Comparison of ENCODE assay signal across 8 cellular contexts in genomic region chr6:15247750-15248450, GRCh38. TPM values are rescaled to one million over a fixed set of nuclear protein-coding genes. Genes with fewer than 3 reads are reported as not detected.
DNase-seq lines count a peak whose midpoint lies in the region; ATAC-seq and TF ChIP-seq lines count a peak whose summit lies in the region.

No MANE protein-coding gene starts in this region.

- H3K4me2 ChIP-seq in hepatocyte = peak overlapping the region; percentile 84

- no peaks in the 10 kb centered on the region for H3K36me3 ChIP-seq in hepatocyte (replicated peaks; ENCODE audit: insufficient read depth, low read depth)
- no peaks in the 10 kb centered on the region for H3K36me3 ChIP-seq in aorta (ENCODE audit: control insufficient read depth in 1 of 2, insufficient read depth in 2 of 2, low read length in 1 of 2)

- 1% methylated on average over 32 of the region's 73 CpGs for WGBS in hepatocyte (ENCODE audit: low lambda C conversion rate, missing lambda C conversion rate)
- 0 to 1% methylated on average over 37 to 73 of the region's 73 CpGs for WGBS in aorta, 2 donors

- peak overlapping the region; percentile 41 for H2AFZ ChIP-seq in hepatocyte

- no peaks in the 10 kb centered on the region for H3K9me2 ChIP-seq in hepatocyte (replicated peaks; ENCODE audit: insufficient read depth)

- H4K20me1 ChIP-seq in hepatocyte (ENCODE audit: insufficient read depth, poor library complexity, severe bottlenecking) = peaks cover 12% of the 10 kb centered on the region

- DNase-seq in activated T-cell treated with anti-CD3 and anti-CD28 coated beads for 1 hour (ENCODE audit: low read depth) (peak; percentile 44), SW 1271 (lab: John Stamatoyannopoulos, UW) (peak; percentile 24 to 61), hepatocyte (ENCODE audit: low spot score) (peak; percentile 82), retinal pigment epithelial cell (ENCODE audit: low read depth) (no peak), aorta (peak; percentile 68 to 87)
- DNase-seq in activated T-cell treated with anti-CD3 and anti-CD28 coated beads, Interleukin-2, amount 50 U/mL, for 1 hour = no peak

- H3K9me3 ChIP-seq in hepatocyte (ENCODE audit: low read depth) = no peaks in the 10 kb centered on the region
- H3K9me3 ChIP-seq in aorta (ENCODE audit: control insufficient read depth, low read length) = no peaks in the 10 kb centered on the region

- H3K27ac ChIP-seq in angular gyrus (ENCODE audit: low read depth, low read length) (peak overlapping the region; percentile 72), hepatocyte (peak overlapping the region; percentile 93), aorta (ENCODE audit: low read depth in 1 of 2, low read length in 2 of 2) (peak overlapping the region; percentile 82 to 83)

- TF ChIP-seq CTCF in hepatocyte (IDR thresholded peaks at IDR 0.05; ENCODE audit: poor library complexity) = peak; percentile 37
- TF ChIP-seq CTCF in retinal pigment epithelial cell (conservative IDR thresholded peaks at IDR 0.05; ENCODE audit: low read depth, low read length) = no peak

- peak; percentile 6 for ATAC-seq in HG03520 (IDR thresholded peaks at IDR 0.05; ENCODE audit: unreplicated experiment)
- no peak for ATAC-seq in aorta (ENCODE audit: low FRiP score)

- H3K79me2 ChIP-seq in hepatocyte = peaks cover 54% of the 10 kb centered on the region

- no peaks in the 10 kb centered on the region for H3K27me3 ChIP-seq in hepatocyte
- no peaks in the 10 kb centered on the region for H3K27me3 ChIP-seq in aorta (ENCODE audit: control insufficient read depth in 1 of 2, insufficient read depth in 2 of 2, low read length in 1 of 2)

- intact Hi-C loops in aorta (cut with DNase I) = loop anchor here in 1 of 2 donors (5.0 to 10.0 kb wide), 2 partner anchors 194 to 227 kb away; no protein-coding TSS in a partner anchor

- H3K4me3 ChIP-seq in hepatocyte (peak overlapping the region; percentile 81), retinal pigment epithelial cell (ENCODE audit: low read length) (peak overlapping the region; percentile 74), aorta (ENCODE audit: low read length in 2 of 2) (peak overlapping the region; percentile 59 to 100)

- peaks cover 9% of the 10 kb centered on the region for H3K4me1 ChIP-seq in hepatocyte (ENCODE audit: insufficient read depth)
- H3K4me1 ChIP-seq in aorta (ENCODE audit: control insufficient read depth in 1 of 2, insufficient read depth in 2 of 2, low read length in 2 of 2) = no peaks in the 10 kb centered on the region

RNA-seq across cellular contexts. Expression of gene JARID2, which starts 2.0 kb away (rescaled TPM):
- total RNA-seq in hepatocyte (7.7 and 11.6 TPM in 2 replicates), aorta (10 to 100 TPM; 11.0 to 13.0 TPM)
- polyA plus RNA-seq in hepatocyte (4.6 and 6.8 TPM in 2 replicates), aorta (1 to 10 TPM in 1 of 2 donors, under 1 TPM in 1; 0.88 to 3.1 TPM)

Comparison
In these comparisons a context has a peak if more than half of its experiments do, and no peak if none do; other contexts are left out.
1. DNase-seq: peak in activated T-cell treated with anti-CD3 and anti-CD28 coated beads for 1 hour (single experiment), SW 1271 (2 of 2), hepatocyte (single experiment) and aorta (2 of 2); none in activated T-cell treated with anti-CD3 and anti-CD28 coated beads, Interleukin-2, amount 50 U/mL, for 1 hour (single experiment) and retinal pigment epithelial cell (single experiment).
2. Peak in every context shown above with its lines, with median percentiles within 50 percentile points of each other: H3K27ac ChIP-seq and H3K4me3 ChIP-seq.